ENCODE assay signal across 18 cellular contexts in genomic region chr6:140641412-140641811, GRCh38.
DNase-seq lines count a peak whose midpoint lies in the region; ATAC-seq and TF ChIP-seq lines count a peak whose summit lies in the region.
"Had no signal": no experiment of that assay in that cellular context is flagged by ENCODE, and none has a peak within 500 bp of the region (broad histone marks: within the 10 kb centered on the region; RNA-seq: fewer than 3 reads in every experiment).

No MANE protein-coding gene starts in this region.

- H3K27ac Mint-ChIP-seq in stimulated activated memory B cell treated with anti-CD40 and anti-IgM and Interleukin-4, amounts not matched to agents 10 μg/mL and 1 μg/mL and 100 μg/mL, for 72 hours: no peak overlapping the region
- H3K27ac Mint-ChIP-seq: activated T-cell treated with anti-CD3 and anti-CD28 coated beads, Interleukin-2, amount 50 U/mL, for 24 hours; CD4-positive, alpha-beta memory T cell; progenitor cell of endocrine pancreas had no signal

- no peak for TF ChIP-seq CTCF in gastrocnemius medialis (IDR thresholded peaks at IDR 0.05 in 4 of 5, conservative IDR thresholded peaks at IDR 0.05 in 1 of 5)
- TF ChIP-seq CTCF in esophagus squamous epithelium (IDR thresholded peaks at IDR 0.05): no peak

- TF ChIP-seq POLR2A in gastrocnemius medialis (IDR thresholded peaks at IDR 0.05): no peak
- TF ChIP-seq POLR2A in esophagus squamous epithelium (IDR thresholded peaks at IDR 0.05): no peak

- H3K36me3 Mint-ChIP-seq in stimulated activated memory B cell treated with anti-CD40 and anti-IgM and Interleukin-4, amounts not matched to agents 10 μg/mL and 1 μg/mL and 100 μg/mL, for 72 hours: no peaks in the 10 kb centered on the region
- H3K36me3 Mint-ChIP-seq: CD4-positive, alpha-beta memory T cell had no signal

- no peak overlapping the region for H3K4me3 ChIP-seq in gastrocnemius medialis
- H3K4me3 ChIP-seq in esophagus squamous epithelium: no peak overlapping the region
- H3K4me3 ChIP-seq: Peyer's patch, tibial artery had no signal

- no peaks in the 10 kb centered on the region for H3K27me3 Mint-ChIP-seq in stimulated activated memory B cell treated with anti-CD40 and anti-IgM and Interleukin-4, amounts not matched to agents 10 μg/mL and 1 μg/mL and 100 μg/mL, for 72 hours
- H3K27me3 Mint-ChIP-seq: activated T-cell treated with anti-CD3 and anti-CD28 coated beads, Interleukin-2, amount 50 U/mL, for 24 hours; progenitor cell of endocrine pancreas had no signal

- peak; percentile 25 for DNase-seq in NOMO-1 treated with DMSO at 0.1 percent for 48 hours (lab: John Stamatoyannopoulos, UW; ENCODE audit: unreplicated experiment)
- DNase-seq in NOMO-1 treated with dmso at 0.1 percent for 144 hours (lab: John Stamatoyannopoulos, UW; ENCODE audit: unreplicated experiment): no peak
- no peak for DNase-seq in gastrocnemius medialis
- DNase-seq in esophagus squamous epithelium (lab: John Stamatoyannopoulos, UW): no peak
- DNase-seq: activated T-cell treated with anti-CD3 and anti-CD28 coated beads, Interleukin-2, amount 50 U/mL, for 24 hours; CD4-positive, alpha-beta memory T cell; head of caudate nucleus; NCI-H1048; NCI-H2227 treated with DMSO at 0.1 percent for 48 hours; Peyer's patch; tibial artery had no signal

- in situ Hi-C loops in gastrocnemius medialis (cut with MboI; ENCODE audit: low sequenced_read_pairs in 4 of 4): no loop called here

- H3K9me3 ChIP-seq in gastrocnemius medialis (no peaks in the 10 kb centered on the region), esophagus squamous epithelium (no peaks in the 10 kb centered on the region)
- H3K9me3 ChIP-seq: Peyer's patch had no signal

- H3K4me1 ChIP-seq in gastrocnemius medialis: no peaks in the 10 kb centered on the region
- H3K4me1 ChIP-seq in esophagus squamous epithelium: no peaks in the 10 kb centered on the region
- H3K4me1 ChIP-seq: Peyer's patch, tibial artery had no signal

- no peak overlapping the region for H3K4me3 Mint-ChIP-seq in stimulated activated memory B cell treated with anti-CD40 and anti-IgM and Interleukin-4, amounts not matched to agents 10 μg/mL and 1 μg/mL and 100 μg/mL, for 72 hours
- H3K4me3 Mint-ChIP-seq: activated T-cell treated with anti-CD3 and anti-CD28 coated beads, Interleukin-2, amount 50 U/mL, for 24 hours; CD4-positive, alpha-beta memory T cell had no signal

- peaks cover 2% of the 10 kb centered on the region for H3K4me1 Mint-ChIP-seq in stimulated activated memory B cell treated with anti-CD40 and anti-IgM and Interleukin-4, amounts not matched to agents 10 μg/mL and 1 μg/mL and 100 μg/mL, for 72 hours
- H3K4me1 Mint-ChIP-seq: CD4-positive, alpha-beta memory T cell had no signal

- H3K36me3 ChIP-seq in gastrocnemius medialis (no peaks in the 10 kb centered on the region), esophagus squamous epithelium (no peaks in the 10 kb centered on the region)
- H3K36me3 ChIP-seq: Peyer's patch, tibial artery had no signal

- H3K27me3 ChIP-seq in gastrocnemius medialis (no peaks in the 10 kb centered on the region), esophagus squamous epithelium (no peaks in the 10 kb centered on the region)
- H3K27me3 ChIP-seq: Peyer's patch, tibial artery had no signal

- H3K9me3 Mint-ChIP-seq in stimulated activated memory B cell treated with anti-CD40 and anti-IgM and Interleukin-4, amounts not matched to agents 10 μg/mL and 1 μg/mL and 100 μg/mL, for 72 hours: peaks cover 3% of the 10 kb centered on the region

- intact Hi-C loops in gastrocnemius medialis (cut with DNase I; ENCODE audit: low total_unique reads): no loop called here
- intact Hi-C loops in esophagus squamous epithelium (cut with DNase I): no loop called here

- ATAC-seq in GM21825 (IDR thresholded peaks at IDR 0.05; ENCODE audit: unreplicated experiment) (peak; percentile 80), HG03378 (IDR thresholded peaks at IDR 0.05; ENCODE audit: unreplicated experiment) (peak; percentile 88), gastrocnemius medialis (no peak), HG03108 (IDR thresholded peaks at IDR 0.05; ENCODE audit: unreplicated experiment) (no peak)
- peak; percentile 54 for ATAC-seq in stimulated activated memory B cell treated with anti-CD40 and anti-IgM and Interleukin-4, amounts not matched to agents 10 μg/mL and 1 μg/mL and 100 μg/mL, for 72 hours
- ATAC-seq: HCT116 had no signal

- no peak overlapping the region for H3K27ac ChIP-seq in gastrocnemius medialis
- H3K27ac ChIP-seq in esophagus squamous epithelium: no peak overlapping the region
- H3K27ac ChIP-seq: 22Rv1, Peyer's patch, tibial artery had no signal

Comparison
In these comparisons a context has a peak if more than half of its experiments do, and no peak if none do; other contexts are left out.
1. ATAC-seq: peak in GM21825 (single experiment), HG03378 (single experiment) and stimulated activated memory B cell treated with anti-CD40 and anti-IgM and Interleukin-4, amounts not matched to agents 10 μg/mL and 1 μg/mL and 100 μg/mL, for 72 hours (single experiment); none in gastrocnemius medialis (0 of 2) and HG03108 (single experiment).